10 cellular contexts compared by ENCODE assay signal in genomic region chr3:118629821-118630220, GRCh38.
"Had no signal": no experiment of that assay in that cellular context is flagged by ENCODE, and none has a peak within 500 bp of the region (broad histone marks: within the 10 kb centered on the region; RNA-seq: fewer than 3 reads in every experiment).

No MANE protein-coding gene starts in this region.

- H3K36me3 ChIP-seq: HAP-1 had no signal

- ATAC-seq: GM23338, HCT116, K562 had no signal

- DNase-seq: HFFc6, IMR-90, KG1 had no signal

- H3K9me3 ChIP-seq: HAP-1 had no signal

- H3K27ac ChIP-seq: HL-60 had no signal

- FAIRE-seq: H1, H54, K562 had no signal

- H3K4me3 ChIP-seq: GM23338, HAP-1, K562 had no signal

- H3K4me2 ChIP-seq: GM23338 had no signal

- H2AFZ ChIP-seq: GM23338 had no signal
